In the genomic region with DNA sequence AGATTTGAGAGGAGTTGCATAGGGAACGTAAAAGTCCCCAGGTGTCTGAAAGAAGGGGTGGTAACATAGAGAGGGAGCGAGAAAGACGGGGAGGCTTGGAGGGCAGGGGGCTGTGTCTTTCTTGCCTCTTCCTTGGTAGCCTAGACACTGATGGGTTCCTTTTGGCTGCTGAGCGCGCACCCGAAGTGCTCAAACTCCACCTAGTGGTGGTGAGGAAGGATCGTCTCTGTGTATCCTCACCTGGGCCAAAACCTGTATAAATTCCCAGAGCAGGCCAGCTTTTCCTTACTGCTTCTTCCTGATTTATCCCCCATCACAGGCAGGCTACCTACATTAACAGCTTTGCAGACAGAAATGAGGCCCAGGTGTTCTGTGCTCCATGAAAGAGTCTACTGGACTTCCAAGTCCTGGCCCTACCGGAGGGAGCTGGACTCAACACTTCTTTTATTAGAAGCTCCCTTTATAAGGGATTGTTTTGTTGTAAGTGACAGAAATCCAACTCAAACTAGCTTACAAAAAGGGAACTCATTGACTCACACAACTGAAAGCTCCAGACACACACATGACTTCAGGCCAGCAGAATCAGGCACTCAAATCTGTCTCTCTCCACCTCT, we compare ENCODE assay signal across 8 cellular contexts. TPM values are rescaled to one million over a fixed set of nuclear protein-coding genes. Genes with fewer than 3 reads are reported as not detected.
DNase-seq lines count a peak whose midpoint lies in the region; ATAC-seq and TF ChIP-seq lines count a peak whose summit lies in the region.

No MANE protein-coding gene starts in this region.

- DNase-seq in CD14-positive monocyte (ENCODE audit: low spot score) = peak; percentile 66
- peak; percentile 65 for DNase-seq in H4 (ENCODE audit: low spot score)
- peak; percentile 76 for DNase-seq in NCI-H2227 (lab: John Stamatoyannopoulos, UW; ENCODE audit: unreplicated experiment)
- DNase-seq in activated CD4-positive, alpha-beta T cell treated with anti-CD3 and anti-CD28 coated beads for 1 hour = peak; percentile 47
- no peak for DNase-seq in chondrocyte (ENCODE audit: low spot score)
- peak; percentile 66 for DNase-seq in left lobe of liver (ENCODE audit: low spot score)
- DNase-seq in stimulated activated CD4-positive, alpha-beta T cell treated with anti-CD3 and anti-CD28 coated beads, Interleukin-4, amount 100 ng/mL, for 48 hours (ENCODE audit: low read depth in 2 of 2) = peak; percentile 20 to 27

- ATAC-seq in left lobe of liver (peak; percentile 99), HG02588 (IDR thresholded peaks at IDR 0.05; ENCODE audit: unreplicated experiment) (no peak)

- intact Hi-C loops in CD14-positive monocyte (cut with micrococcal nuclease) = loop anchor here in 1 of 2 donors (2.0 kb wide), 1 partner anchor 240 kb away; no protein-coding TSS in a partner anchor

- H3K4me3 Mint-ChIP-seq in CD14-positive monocyte (no peak overlapping the region), chondrocyte (ENCODE audit: unreplicated experiment) (no peak overlapping the region)

- peaks cover 0 to 2% (median 0%) of the 10 kb centered on the region in 7 donors for H3K9me3 Mint-ChIP-seq in CD14-positive monocyte
- no peaks in the 10 kb centered on the region for H3K9me3 Mint-ChIP-seq in chondrocyte (ENCODE audit: low read depth)

- H3K4me1 Mint-ChIP-seq in CD14-positive monocyte = peaks cover 17% of the 10 kb centered on the region
- peaks cover 9% of the 10 kb centered on the region for H3K4me1 Mint-ChIP-seq in chondrocyte (ENCODE audit: low read depth)

- H3K36me3 Mint-ChIP-seq in CD14-positive monocyte (no peaks in the 10 kb centered on the region), chondrocyte (ENCODE audit: low read depth) (no peaks in the 10 kb centered on the region)

- no peak overlapping the region for H3K27ac Mint-ChIP-seq in CD14-positive monocyte
- peak overlapping the region; percentile 43 for H3K27ac Mint-ChIP-seq in chondrocyte (ENCODE audit: unreplicated experiment)

- peak; percentile 88 for TF ChIP-seq CTCF in CD14-positive monocyte (IDR thresholded peaks at IDR 0.05)
- TF ChIP-seq CTCF in chondrocyte (IDR thresholded peaks at IDR 0.05) = peak; percentile 87

- peaks cover 0 to 3% (median 0%) of the 10 kb centered on the region in 3 donors for H3K27me3 Mint-ChIP-seq in CD14-positive monocyte (ENCODE audit: low read depth in 3 of 3)
- H3K27me3 Mint-ChIP-seq in chondrocyte (ENCODE audit: low read depth) = no peaks in the 10 kb centered on the region

RNA-seq across cellular contexts. Expression of a gene that starts 5.5 kb away (rescaled TPM):
- 1 to 10 TPM in 1 of 2 donors, under 1 TPM in 1; 0.96 to 3.8 TPM for polyA plus RNA-seq in CD14-positive monocyte
- total RNA-seq in H4 (2014; rRNA removed; shearing (Covaris generic)) = 0.81 TPM in 1 of 2 replicates, not detected in the other
- total RNA-seq in chondrocyte (4.2 to 8.4 TPM (median 5.5 TPM) in 3 replicates), left lobe of liver (2.3 TPM)

RNA-seq across cellular contexts. Expression of a gene that starts 9.3 kb away (rescaled TPM):
- polyA plus RNA-seq in CD14-positive monocyte = not detected
- not detected in 2 replicates for total RNA-seq in H4 (2014; rRNA removed; shearing (Covaris generic))
- total RNA-seq in chondrocyte (not detected in 3 replicates), left lobe of liver (1.9 TPM)

RNA-seq across cellular contexts. Expression of a gene that starts 12.3 kb away (rescaled TPM):
- polyA plus RNA-seq in CD14-positive monocyte = 10 to 100 TPM; 31.7 to 34.3 TPM
- 5.3 and 5.6 TPM in 2 replicates for total RNA-seq in H4 (2014; rRNA removed; shearing (Covaris generic))
- total RNA-seq in chondrocyte (19.8 to 24.5 TPM (median 21.2 TPM) in 3 replicates), left lobe of liver (6.6 TPM)

RNA-seq across cellular contexts. Expression of a gene that starts 38.9 kb away (rescaled TPM):
- not detected for polyA plus RNA-seq in CD14-positive monocyte
- not detected in 2 replicates for total RNA-seq in H4 (2014; rRNA removed; shearing (Covaris generic))
- not detected in 3 replicates for total RNA-seq in chondrocyte
- not detected for total RNA-seq in left lobe of liver

RNA-seq across cellular contexts. Expression of a gene that starts 51.6 kb away (rescaled TPM):
- 1 to 10 TPM; 4.1 to 4.4 TPM for polyA plus RNA-seq in CD14-positive monocyte
- 13.5 and 18.4 TPM in 2 replicates for total RNA-seq in H4 (2014; rRNA removed; shearing (Covaris generic))
- total RNA-seq in chondrocyte (30.2 to 52.1 TPM (median 32.7 TPM) in 3 replicates), left lobe of liver (18.9 TPM)
